In the genomic region with DNA sequence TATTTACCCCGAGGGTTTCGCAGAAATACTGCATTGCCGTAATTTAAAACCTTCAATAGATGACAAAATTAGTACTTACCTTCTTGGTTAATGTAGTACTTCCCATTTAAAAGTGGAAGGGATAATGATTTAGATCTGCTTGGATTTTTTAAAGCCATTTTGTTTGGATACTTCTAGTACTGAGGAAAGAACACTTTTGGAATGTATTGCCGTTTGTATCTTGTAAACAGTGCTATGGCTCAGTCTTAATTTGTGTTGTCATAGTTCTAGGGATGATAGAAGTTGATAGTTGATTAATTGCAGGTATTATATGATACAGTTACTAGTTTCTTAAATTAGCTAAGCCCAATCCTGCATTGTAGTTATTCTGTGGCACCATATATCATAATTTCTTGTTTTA, we compare ENCODE assay signal across 8 cellular contexts. TPM values are rescaled to one million over a fixed set of nuclear protein-coding genes. Genes with fewer than 3 reads are reported as not detected.
DNase-seq lines count a peak whose midpoint lies in the region; ATAC-seq, FAIRE-seq and TF ChIP-seq lines count a peak whose summit lies in the region.

No MANE protein-coding gene starts in this region.

- H3K9me3 ChIP-seq in SJCRH30 (replicated peaks) (no peaks in the 10 kb centered on the region), skeletal muscle satellite cell (replicated peaks; ENCODE audit: low read length) (no peaks in the 10 kb centered on the region)

- H3K9ac ChIP-seq in skeletal muscle satellite cell (ENCODE audit: low read depth, low read length): peak overlapping the region; percentile 87

- no peaks in the 10 kb centered on the region for H3K27me3 ChIP-seq in SJCRH30
- no peaks in the 10 kb centered on the region for H3K27me3 ChIP-seq in skeletal muscle satellite cell (ENCODE audit: control insufficient read depth, insufficient read depth, low read length)

- DNase-seq in H54 (ENCODE audit: insufficient read length, low spot score): no peak
- DNase-seq in SJCRH30: no peak
- no peak for DNase-seq in fibroblast of the aortic adventitia (ENCODE audit: low read depth)
- no peak for DNase-seq in NCI-H1436 treated with DMSO at 0.1 percent for 48 hours (lab: John Stamatoyannopoulos, UW)
- DNase-seq in frontal cortex (ENCODE audit: low spot score in 2 of 2): no peak
- no peak for DNase-seq in amygdala (lab: John Stamatoyannopoulos, UW)

- peaks cover 5% of the 10 kb centered on the region; the same call in 1 of the 2 replicates for H3K4me1 ChIP-seq in SJCRH30
- H3K4me1 ChIP-seq in skeletal muscle satellite cell (ENCODE audit: control insufficient read depth, insufficient read depth, low read length): peaks cover 55% of the 10 kb centered on the region

- H3K4me3 ChIP-seq in SJCRH30: peak overlapping the region; percentile 91
- peak overlapping the region; percentile 84 for H3K4me3 ChIP-seq in fibroblast of the aortic adventitia (ENCODE audit: low read depth, low read length)
- H3K4me3 ChIP-seq in skeletal muscle satellite cell (ENCODE audit: low read length): peak overlapping the region; percentile 92

- H3K27ac ChIP-seq in SJCRH30: no peak overlapping the region; the same call in 1 of the 2 replicates

- peak overlapping the region; percentile 86 for H3K4me2 ChIP-seq in skeletal muscle satellite cell (ENCODE audit: low read length)

- no peak for TF ChIP-seq POLR2A in H54 (IDR thresholded peaks at IDR 0.05; ENCODE audit: low read depth, low read length)

- TF ChIP-seq CTCF in fibroblast of the aortic adventitia (IDR thresholded peaks at IDR 0.05; ENCODE audit: insufficient read depth, low read length): no peak

- FAIRE-seq in H54 (lab: Jason Lieb, UNC): peak; percentile 88
- FAIRE-seq in frontal cortex (lab: Jason Lieb, UNC): no peak

- ATAC-seq in GM19351 (IDR thresholded peaks at IDR 0.05; ENCODE audit: unreplicated experiment): no peak

- H3K36me3 ChIP-seq in SJCRH30 (peaks cover 53% of the 10 kb centered on the region), skeletal muscle satellite cell (ENCODE audit: insufficient read depth, low read length) (peaks cover 48% of the 10 kb centered on the region)

RNA-seq across cellular contexts. Expression of a gene that starts 33.1 kb away (rescaled TPM):
- 194 and 209 TPM in 2 replicates for total RNA-seq in SJCRH30 (2014; rRNA removed; shearing (Covaris generic))
- total RNA-seq in fibroblast of the aortic adventitia (ENCODE audit: low replicate concordance) (253 and 1,825 TPM in 2 replicates), frontal cortex (205 TPM)
- total RNA-seq in skeletal muscle satellite cell (2012; rRNA removed): 229 and 297 TPM in 2 replicates
